1 cellular context compared by ENCODE assay signal in genomic region chr20:19602660-19603389, GRCh38.
A peak's percentile ranks its signal among the peaks of the same experiment; 100 is the strongest.
TF ChIP-seq lines count a peak whose summit lies in the region.

No MANE protein-coding gene starts in this region.

TF ChIP-seq in HepG2, 621 proteins besides CTCF, POLR2A, EP300 and RAD21 (continued from another document):
- TF ChIP-seq TFAP4 (IDR thresholded peaks at IDR 0.05; ENCODE audit: borderline replicate concordance, low read depth) (peak; percentile 15; the same call in 1 of the 2 replicates), ZMAT3 (CRISPR knock-in tag; conservative IDR thresholded peaks at IDR 0.05) (0 out of 2 replicates have a peak, but pooled peaks have one; percentile 9), ZNF225 (CRISPR knock-in tag; IDR thresholded peaks at IDR 0.05) (no peak), MED13 (CRISPR knock-in tag; IDR thresholded peaks at IDR 0.05) (no peak), PHF8 (CRISPR knock-in tag; IDR thresholded peaks at IDR 0.05) (no peak), YY1 (IDR thresholded peaks at IDR 0.05; ENCODE audit: insufficient read depth, insufficient replicate concordance, low read depth, low read length) (no peak), PTBP1 (IDR thresholded peaks at IDR 0.05; ENCODE audit: low read depth, low read length, poor library complexity, severe bottlenecking) (no peak), ZNF597 (CRISPR knock-in tag; IDR thresholded peaks at IDR 0.05) (no peak), FOSL2 (CRISPR knock-in tag; IDR thresholded peaks at IDR 0.05) (peak; percentile 73), ARID5B (CRISPR knock-in tag; IDR thresholded peaks at IDR 0.05) (0 out of 2 replicates have a peak, but pooled peaks have one; percentile 11), MTERF4 (CRISPR knock-in tag; IDR thresholded peaks at IDR 0.05) (peak; percentile 47; the same call in 1 of the 2 replicates)
